In genomic region chr3:69970827-69971226, GRCh38 we compare ENCODE assay signal across 26 cellular contexts. TPM values are rescaled to one million over a fixed set of nuclear protein-coding genes. Genes with fewer than 3 reads are reported as not detected.
"Had no signal": no experiment of that assay in that cellular context is flagged by ENCODE, and none has a peak within 500 bp of the region (broad histone marks: within the 10 kb centered on the region; RNA-seq: fewer than 3 reads in every experiment).

No MANE protein-coding gene starts in this region.

- H3K27ac ChIP-seq: dorsolateral prefrontal cortex, lower lobe of right lung, psoas muscle, skin epidermis, spleen, thoracic aorta, tibial nerve, upper lobe of left lung, uterus had no signal

- H3K36me3 ChIP-seq: lower lobe of right lung, spleen, thoracic aorta, tibial nerve, upper lobe of left lung, uterus had no signal

- ATAC-seq: left ventricle myocardium superior; lower lobe of right lung; naive thymus-derived CD8-positive, alpha-beta T cell; right cardiac atrium; stimulated activated naive B cell treated with anti-CD40 and anti-IgM and Interleukin-4, amounts not matched to agents 10 μg/mL and 1 μg/mL and 100 μg/mL, for 72 hours had no signal

- H3K4me3 ChIP-seq: dorsolateral prefrontal cortex, lower lobe of right lung, psoas muscle, skin epidermis, spleen, thoracic aorta, tibial nerve, upper lobe of left lung, uterus had no signal

- H3K27me3 ChIP-seq: dorsolateral prefrontal cortex, spleen, tibial nerve, upper lobe of left lung, uterus had no signal

- H3K4me1 ChIP-seq: lower lobe of right lung, psoas muscle, spleen, upper lobe of left lung, uterus had no signal

- DNase-seq: dorsolateral prefrontal cortex; effector CD4-positive, alpha-beta T cell; hypothalamus; immature natural killer cell; islet precursor cell; kidney glomerular epithelial cell; left ventricle myocardium superior; lower lobe of right lung; naive thymus-derived CD8-positive, alpha-beta T cell; nephron progenitor cell; nucleus accumbens; posterior cingulate gyrus; psoas muscle; right cardiac atrium; spleen; stimulated activated naive B cell treated with anti-CD40 and anti-IgM and Interleukin-4, amounts not matched to agents 10 μg/mL and 1 μg/mL and 100 μg/mL, for 72 hours; upper lobe of left lung; uterus had no signal

- H3K9me3 ChIP-seq: lower lobe of right lung, psoas muscle, spleen, thoracic aorta, tibial nerve, upper lobe of left lung, uterus had no signal

RNA-seq across cellular contexts. Expression of gene SAMMSON, which starts 28.7 kb away (rescaled TPM):
- total RNA-seq: fibroblast of villous mesenchyme; frontal cortex; left ventricle myocardium superior; lower lobe of right lung; mesenteric fat pad; naive thymus-derived CD8-positive, alpha-beta T cell; osteocyte; psoas muscle; renal cortical epithelial cell; right cardiac atrium had no signal
- polyA plus RNA-seq: immature natural killer cell; naive thymus-derived CD8-positive, alpha-beta T cell; psoas muscle; right cardiac atrium had no signal
